Comparison of ENCODE assay signal across 21 cellular contexts in the genomic region with DNA sequence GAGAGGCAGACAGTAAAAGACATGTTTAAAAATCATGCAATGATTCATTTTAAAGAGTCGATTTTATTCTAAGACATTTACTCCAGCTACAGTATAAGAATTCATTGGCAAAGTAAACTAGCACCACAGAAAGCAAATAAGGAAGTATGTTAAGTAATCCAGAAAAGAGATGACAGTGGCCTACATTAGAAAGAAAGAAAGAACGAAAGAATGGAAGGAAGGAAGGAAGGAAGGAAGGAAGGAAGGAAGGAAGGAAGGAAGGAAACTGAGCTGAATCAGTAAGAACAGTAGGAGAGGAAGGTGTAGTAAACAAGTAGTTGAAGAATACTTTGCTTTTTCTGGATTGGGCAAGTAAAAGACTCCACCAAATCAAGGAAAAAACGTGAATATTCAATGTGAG.
"Had no signal": no experiment of that assay in that cellular context is flagged by ENCODE, and none has a peak within 500 bp of the region (broad histone marks: within the 10 kb centered on the region; RNA-seq: fewer than 3 reads in every experiment).

No MANE protein-coding gene starts in this region.

- H3K9me3 Mint-ChIP-seq: activated naive CD4-positive, alpha-beta T cell treated with anti-CD3 and anti-CD28 coated beads for 36 hours; activated naive CD8-positive, alpha-beta T cell treated with anti-CD3 and anti-CD28 coated beads, Interleukin-2, amount 50 U/mL, for 24 hours; T-helper 1 cell treated with Interleukin-12 subunit alpha and Interleukin-12 subunit beta and Interleukin-4 antibody, amounts not matched to agents 30 μg/mL and 1 μg/mL, for 36 hours had no signal

- H3K27me3 ChIP-seq: brain microvascular endothelial cell, colonic mucosa, left lung, tibial nerve had no signal

- H3K27ac ChIP-seq: brain microvascular endothelial cell, colonic mucosa, tibial nerve had no signal

- H3K4me3 ChIP-seq: colonic mucosa, left lung, tibial nerve had no signal

- H3K27ac Mint-ChIP-seq: activated CD8-positive, alpha-beta memory T cell treated with anti-CD3 and anti-CD28 coated beads, Interleukin-2, amount 10 ng/mL, durations not matched to agents 7 days and 5 days; activated naive CD4-positive, alpha-beta T cell treated with anti-CD3 and anti-CD28 coated beads for 36 hours; activated naive CD8-positive, alpha-beta T cell treated with anti-CD3 and anti-CD28 coated beads, Interleukin-2, amount 50 U/mL, for 24 hours; progenitor cell of endocrine pancreas; T-helper 1 cell treated with Interleukin-12 subunit alpha and Interleukin-12 subunit beta and Interleukin-4 antibody, amounts not matched to agents 30 μg/mL and 1 μg/mL, for 36 hours had no signal

- H3K9me3 ChIP-seq: colonic mucosa, left lung, tibial nerve had no signal

- H3K27me3 Mint-ChIP-seq: activated CD8-positive, alpha-beta memory T cell treated with anti-CD3 and anti-CD28 coated beads, Interleukin-2, amount 10 ng/mL, durations not matched to agents 7 days and 5 days; activated naive CD8-positive, alpha-beta T cell treated with anti-CD3 and anti-CD28 coated beads, Interleukin-2, amount 50 U/mL, for 24 hours; progenitor cell of endocrine pancreas had no signal

- H3K4me1 ChIP-seq: colonic mucosa, left lung had no signal

- DNase-seq: activated CD4-positive, alpha-beta T cell treated with anti-CD3 and anti-CD28 coated beads for 1 hour; activated CD4-positive, alpha-beta T cell treated with anti-CD3 and anti-CD28 coated beads, Interleukin-2, amount 50 U/mL, for 4 hours; activated CD8-positive, alpha-beta memory T cell treated with anti-CD3 and anti-CD28 coated beads, Interleukin-2, amount 10 ng/mL, durations not matched to agents 7 days and 5 days; activated naive CD4-positive, alpha-beta T cell treated with anti-CD3 and anti-CD28 coated beads for 36 hours; activated naive CD8-positive, alpha-beta T cell treated with anti-CD3 and anti-CD28 coated beads, Interleukin-2, amount 50 U/mL, for 24 hours; aorta; brain microvascular endothelial cell; central memory CD4-positive, alpha-beta T cell; colonic mucosa; head of caudate nucleus; kidney; left lung; mammary epithelial cell; midbrain; stimulated activated CD4-positive, alpha-beta T cell treated with anti-CD3 and anti-CD28 coated beads, Interleukin-12 subunit alpha, Interleukin-12 subunit beta, amount 100 ng/mL, for 4 hours; stimulated activated CD4-positive, alpha-beta T cell treated with anti-CD3 and anti-CD28 coated beads, Interleukin-1b, Interleukin-23, amount 100 ng/mL, for 48 hours; stimulated activated naive CD8-positive, alpha-beta T cell treated with anti-CD3 and anti-CD28 coated beads, Interleukin-15, Interleukin-2, amounts not matched to agents 100 U/mL and 50 U/mL, for 24 hours; substantia nigra had no signal

- H3K36me3 ChIP-seq: colonic mucosa had no signal

- ATAC-seq: activated CD8-positive, alpha-beta memory T cell treated with anti-CD3 and anti-CD28 coated beads, Interleukin-2, amount 10 ng/mL, durations not matched to agents 7 days and 5 days; activated naive CD8-positive, alpha-beta T cell treated with anti-CD3 and anti-CD28 coated beads, Interleukin-2, amount 50 U/mL, for 24 hours; left lung; stimulated activated naive CD8-positive, alpha-beta T cell treated with anti-CD3 and anti-CD28 coated beads, Interleukin-15, Interleukin-2, amounts not matched to agents 100 U/mL and 50 U/mL, for 24 hours had no signal

- H3K4me3 Mint-ChIP-seq: activated CD8-positive, alpha-beta memory T cell treated with anti-CD3 and anti-CD28 coated beads, Interleukin-2, amount 10 ng/mL, durations not matched to agents 7 days and 5 days; activated naive CD4-positive, alpha-beta T cell treated with anti-CD3 and anti-CD28 coated beads for 36 hours; activated naive CD8-positive, alpha-beta T cell treated with anti-CD3 and anti-CD28 coated beads, Interleukin-2, amount 50 U/mL, for 24 hours; T-helper 1 cell treated with Interleukin-12 subunit alpha and Interleukin-12 subunit beta and Interleukin-4 antibody, amounts not matched to agents 30 μg/mL and 1 μg/mL, for 36 hours had no signal
